ENCODE assay signal across 31 cellular contexts in genomic region chr10:131006458-131007256, GRCh38.
"Had no signal": no experiment of that assay in that cellular context is flagged by ENCODE, and none has a peak within 500 bp of the region (broad histone marks: within the 10 kb centered on the region; RNA-seq: fewer than 3 reads in every experiment).

No MANE protein-coding gene starts in this region.

- H3K79me2 ChIP-seq: hepatocyte, parathyroid adenoma had no signal

- H3K4me3 ChIP-seq: hepatocyte, left lung, lower lobe of right lung, neural progenitor cell, psoas muscle, right lobe of liver, smooth muscle cell, stomach, testis, thyroid gland, transverse colon, upper lobe of left lung had no signal

- H3K36me3 Mint-ChIP-seq: mesothelial cell of epicardium; naive B cell; natural killer cell; neural progenitor cell; stimulated activated naive B cell treated with anti-CD40 and anti-IgM and Interleukin-4, amounts not matched to agents 10 μg/mL and 1 μg/mL and 100 μg/mL, for 72 hours had no signal

- H2AFZ ChIP-seq: hepatocyte, neural progenitor cell, parathyroid adenoma had no signal

- H3K27ac Mint-ChIP-seq: mesothelial cell of epicardium; natural killer cell; nephron progenitor cell; neural progenitor cell; stimulated activated naive B cell treated with anti-CD40 and anti-IgM and Interleukin-4, amounts not matched to agents 10 μg/mL and 1 μg/mL and 100 μg/mL, for 72 hours had no signal

- H3K27ac ChIP-seq: hepatocyte, left lung, lower lobe of right lung, neural progenitor cell, neutrophil, parathyroid adenoma, psoas muscle, right lobe of liver, stomach, testis, thyroid gland, transverse colon, upper lobe of left lung had no signal

- H3K36me3 ChIP-seq: left lung, lower lobe of right lung, neural progenitor cell, neutrophil, right lobe of liver, stomach, thyroid gland, transverse colon, upper lobe of left lung had no signal

- H3K4me2 ChIP-seq: hepatocyte, neural progenitor cell, smooth muscle cell had no signal

- DNase-seq: kidney glomerular epithelial cell; left cardiac atrium; left lung; lower lobe of right lung; mammary epithelial cell; mesenchymal stem cell; naive B cell; natural killer cell; nephron progenitor cell; occipital lobe; psoas muscle; stimulated activated CD4-positive, alpha-beta T cell treated with anti-CD3 and anti-CD28 coated beads, Interleukin-12 subunit alpha, Interleukin-12 subunit beta, amount 100 ng/mL, for 4 hours; stimulated activated CD4-positive, alpha-beta T cell treated with anti-CD3 and anti-CD28 coated beads, Interleukin-15, amount 100 ng/mL, for 24 hours; stimulated activated CD4-positive, alpha-beta T cell treated with anti-CD3 and anti-CD28 coated beads, Interleukin-2, amount 100 ng/mL, for 24 hours; stimulated activated CD4-positive, alpha-beta T cell treated with anti-CD3 and anti-CD28 coated beads, Interleukin-4, amount 100 ng/mL, for 1 hour; stimulated activated naive B cell treated with anti-CD40 and anti-IgM and Interleukin-4, amounts not matched to agents 10 μg/mL and 1 μg/mL and 100 μg/mL, for 72 hours; stimulated activated naive CD8-positive, alpha-beta T cell treated with anti-CD3 and anti-CD28 coated beads, Interleukin-15, Interleukin-2, amounts not matched to agents 100 U/mL and 50 U/mL, for 24 hours; stomach; testis; thyroid gland; transverse colon; upper lobe of left lung had no signal

- H3K4me1 Mint-ChIP-seq: naive B cell; natural killer cell; stimulated activated naive B cell treated with anti-CD40 and anti-IgM and Interleukin-4, amounts not matched to agents 10 μg/mL and 1 μg/mL and 100 μg/mL, for 72 hours had no signal

- H3K27me3 ChIP-seq: left lung, neural progenitor cell, neutrophil, right lobe of liver, testis, thyroid gland, transverse colon, upper lobe of left lung had no signal

- H3K4me3 Mint-ChIP-seq: mesothelial cell of epicardium; naive B cell; natural killer cell; nephron progenitor cell; neural progenitor cell; stimulated activated naive B cell treated with anti-CD40 and anti-IgM and Interleukin-4, amounts not matched to agents 10 μg/mL and 1 μg/mL and 100 μg/mL, for 72 hours had no signal

- H3K9ac ChIP-seq: neural progenitor cell, parathyroid adenoma had no signal

- H3K4me1 ChIP-seq: left lung, lower lobe of right lung, parathyroid adenoma, right lobe of liver, stomach, testis, thyroid gland, transverse colon, upper lobe of left lung had no signal

- ATAC-seq: left cardiac atrium; left lung; lower lobe of right lung; natural killer cell; psoas muscle; right lobe of liver; stimulated activated naive B cell treated with anti-CD40 and anti-IgM and Interleukin-4, amounts not matched to agents 10 μg/mL and 1 μg/mL and 100 μg/mL, for 72 hours; stimulated activated naive CD8-positive, alpha-beta T cell treated with anti-CD3 and anti-CD28 coated beads, Interleukin-15, Interleukin-2, amounts not matched to agents 100 U/mL and 50 U/mL, for 24 hours had no signal

- H3K9me3 ChIP-seq: left lung, lower lobe of right lung, neutrophil, psoas muscle, right lobe of liver, testis, thyroid gland, transverse colon, upper lobe of left lung had no signal

- FAIRE-seq: keratinocyte, urothelium cell line had no signal

- H3K9me3 Mint-ChIP-seq: natural killer cell had no signal
